Comparison of ENCODE assay signal across 11 cellular contexts in the genomic region with DNA sequence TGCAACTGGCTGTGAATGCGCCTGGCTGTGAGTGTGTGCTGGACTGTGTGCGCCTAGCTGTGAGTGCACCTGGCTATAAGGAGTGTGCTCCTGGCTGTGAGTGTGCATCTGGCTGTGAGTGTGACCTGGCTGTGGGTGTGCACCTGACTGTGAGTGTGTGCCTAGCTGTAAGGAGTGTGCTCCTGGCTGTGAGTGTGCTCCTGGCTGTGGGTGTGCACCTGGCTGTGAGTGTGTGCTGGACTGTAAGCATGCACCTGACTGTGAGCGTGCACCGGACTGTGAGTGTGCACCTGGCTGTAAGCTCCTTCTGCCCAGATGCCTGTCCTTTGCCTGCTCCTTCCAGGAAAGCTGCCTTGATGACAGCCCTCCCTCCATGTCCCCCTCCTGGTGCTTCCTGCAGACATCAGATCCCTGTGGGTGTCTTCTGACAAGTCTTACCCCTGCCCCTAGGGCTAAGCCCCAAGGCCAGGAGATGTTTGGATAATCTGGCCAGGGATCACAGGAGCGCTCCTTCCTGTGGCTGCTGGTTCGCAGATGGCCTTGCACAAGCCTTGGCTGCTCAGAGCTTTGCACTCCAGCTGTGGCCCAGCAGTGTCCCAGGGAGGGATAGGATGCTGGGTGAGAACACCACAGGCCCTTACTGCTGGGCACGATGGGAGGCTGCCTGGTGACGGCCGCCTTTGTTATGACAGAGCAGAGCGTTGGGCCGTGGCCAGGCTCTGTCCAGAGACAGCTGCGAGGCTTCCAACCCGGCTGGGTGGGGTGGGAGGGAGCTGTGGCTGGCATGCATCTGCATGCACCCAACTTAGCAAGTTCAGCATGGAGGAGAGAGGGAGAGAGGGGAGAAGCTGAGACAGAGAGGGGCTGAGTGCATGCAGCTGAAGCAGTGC.
A peak's percentile ranks its signal among the peaks of the same experiment; 100 is the strongest.
DNase-seq lines count a peak whose midpoint lies in the region; ATAC-seq, FAIRE-seq and TF ChIP-seq lines count a peak whose summit lies in the region.
"Had no signal": no experiment of that assay in that cellular context is flagged by ENCODE, and none has a peak within 500 bp of the region (broad histone marks: within the 10 kb centered on the region; RNA-seq: fewer than 3 reads in every experiment).

No MANE protein-coding gene starts in this region.

- ATAC-seq in GM19452 (IDR thresholded peaks at IDR 0.05; ENCODE audit: unreplicated experiment), result no peak

- H3K18ac ChIP-seq in H1 (ENCODE audit: extremely low read depth, low read length), result peak overlapping the region; percentile 64; the same call in 1 of the 2 replicates

- H2AFZ ChIP-seq in H1 (ENCODE audit: low read length), result no peak overlapping the region

- H2BK15ac ChIP-seq in H1 (ENCODE audit: low read length), result peak overlapping the region; percentile 98

- H4K8ac ChIP-seq in H1 (ENCODE audit: extremely low read depth, insufficient read depth, low read length), result no peak overlapping the region

- peak overlapping the region; percentile 94; the same call in 1 of the 2 replicates for H2BK12ac ChIP-seq in H1 (ENCODE audit: low read depth, low read length)

- H3K27ac Mint-ChIP-seq in activated naive CD8-positive, alpha-beta T cell treated with anti-CD3 and anti-CD28 coated beads for 36 hours, result no peak overlapping the region

- no peak overlapping the region for H3K23ac ChIP-seq in H1 (ENCODE audit: insufficient read length)

- peak overlapping the region; percentile 96 for H2BK5ac ChIP-seq in H1 (ENCODE audit: low read depth, low read length)

- no peaks in the 10 kb centered on the region for H3K27me3 Mint-ChIP-seq in activated naive CD8-positive, alpha-beta T cell treated with anti-CD3 and anti-CD28 coated beads for 36 hours

- H3K9me3 Mint-ChIP-seq in activated naive CD8-positive, alpha-beta T cell treated with anti-CD3 and anti-CD28 coated beads for 36 hours, result no peaks in the 10 kb centered on the region

- H3K36me3 Mint-ChIP-seq in activated naive CD8-positive, alpha-beta T cell treated with anti-CD3 and anti-CD28 coated beads for 36 hours, result no peaks in the 10 kb centered on the region

- H2BK20ac ChIP-seq in H1 (ENCODE audit: low read length), result peak overlapping the region; percentile 92; the same call in 1 of the 2 replicates

- H3K56ac ChIP-seq in H1 (replicated peaks; ENCODE audit: insufficient read length, low read depth, low read length), result no peak overlapping the region

- 82% methylated on average over 12 of the region's 13 CpGs; no CpG with 5 or more reads in 1 of the 2 experiments for WGBS in H1 (ENCODE audit: extremely low coverage in 1 of 2, insufficient coverage in 1 of 2, insufficient read length in 1 of 2, insufficient replicate concordance in 2 of 2, low coverage in 1 of 2, low lambda C conversion rate in 2 of 2, missing lambda C conversion rate in 1 of 2), 2 experiments

- TF ChIP-seq CTCF in H1 (IDR thresholded peaks at IDR 0.05; ENCODE audit: control extremely low read depth in 1 of 3, insufficient read depth in 1 of 3, low read depth in 1 of 3, low read length in 3 of 3) (no peak), D721Med (IDR thresholded peaks at IDR 0.05; ENCODE audit: insufficient read depth, missing control alignments) (no peak)

- TF ChIP-seq POLR2A in H1 (IDR thresholded peaks at IDR 0.05; ENCODE audit: control extremely low read depth in 1 of 2, low read depth in 2 of 2, low read length in 2 of 2), result no peak

- H3K27ac ChIP-seq in H1 (ENCODE audit: low read depth, low read length), result no peak overlapping the region

- POLR2A ChIA-PET in H1 (lab: Charles Lee; ENCODE audit: partially characterized antibody), result interaction anchor here (1.2 to 2.4 kb wide), 2 partner anchors 8 to 249 kb away, joined by 6 to 8 read pairs; no protein-coding TSS in a partner anchor

- no peak for FAIRE-seq in H1 (lab: Jason Lieb, UNC)
- FAIRE-seq in D721Med (lab: Jason Lieb, UNC), result no peak

- H3K9ac ChIP-seq in H1 (replicated peaks in 1 of 4; ENCODE audit: extremely low read depth in 1 of 4, low read depth in 3 of 4, low read length in 3 of 4), result no peak overlapping the region; a peak in 1 of 7 replicates

- H3K4me2 ChIP-seq in H1 (ENCODE audit: insufficient read depth in 1 of 2, low read depth in 2 of 2, low read length in 2 of 2), result no peak overlapping the region; a peak in 1 of 4 replicates

- H2BK120ac ChIP-seq in H1 (replicated peaks; ENCODE audit: low read depth, low read length), result no peak overlapping the region

- peaks cover 19 to 32% of the 10 kb centered on the region in 2 experiments for H4K20me1 ChIP-seq in H1 (replicated peaks in 1 of 2; ENCODE audit: control insufficient read depth in 1 of 2, insufficient read depth in 2 of 2, low read length in 2 of 2)

- H3K23me2 ChIP-seq in H1 (ENCODE audit: low read depth, low read length), result no peaks in the 10 kb centered on the region

- peaks cover 37% of the 10 kb centered on the region for H3K79me1 ChIP-seq in H1 (ENCODE audit: low read depth, low read length)

- H4K5ac ChIP-seq in H1 (ENCODE audit: insufficient read length, low read depth, low read length), result no peak overlapping the region

- CTCF ChIA-PET in H1 (lab: Charles Lee; ENCODE audit: partially characterized antibody), result interaction anchor here (0.6 to 4.8 kb wide), 11 partner anchors 8 to 173 kb away, joined by 3 to 32 read pairs (median 3); partner anchors contain the start of gene GLI2

- no peak overlapping the region for H3K14ac ChIP-seq in H1 (ENCODE audit: insufficient read length)

- no peak for TF ChIP-seq RAD21 in H1 (IDR thresholded peaks at IDR 0.05 in 1 of 2, conservative IDR thresholded peaks at IDR 0.05 in 1 of 2; ENCODE audit: low read depth in 2 of 2, low read length in 2 of 2)

- H3K4me1 ChIP-seq in H1 (replicated peaks in 1 of 4; ENCODE audit: control insufficient read depth in 3 of 4, insufficient read depth in 4 of 4, low read length in 3 of 4), result peaks cover 0 to 28% (median 15%) of the 10 kb centered on the region in 4 experiments; a peak in 6 of 7 replicates

- H2AK5ac ChIP-seq in H1 (ENCODE audit: low read depth, low read length), result peak overlapping the region; percentile 99

- peak; percentile 87 for DNase-seq in AG08395 (ENCODE audit: low spot score)
- DNase-seq in NCI-H1694 (lab: John Stamatoyannopoulos, UW), result peak; percentile 66
- DNase-seq in H1 (ENCODE audit: low read depth in 1 of 2, low spot score in 2 of 2), result no peak
- DNase-seq in midbrain (lab: John Stamatoyannopoulos, UW), result peak; percentile 85
- no peak for DNase-seq in effector CD8-positive, alpha-beta T cell (lab: John Stamatoyannopoulos, UW)
- no peak for DNase-seq in activated naive CD8-positive, alpha-beta T cell treated with anti-CD3 and anti-CD28 coated beads for 36 hours
- no peak for DNase-seq in D721Med (ENCODE audit: insufficient read length, low spot score)
- DNase-seq: Calu3; foreskin melanocyte; stimulated activated CD4-positive, alpha-beta T cell treated with anti-CD3 and anti-CD28 coated beads, Interleukin-2, amount 100 ng/mL, for 24 hours had no signal

- no peaks in the 10 kb centered on the region for H3K27me3 ChIP-seq in H1 (replicated peaks in 1 of 4; ENCODE audit: control insufficient read depth in 3 of 4, extremely low read depth in 1 of 4, insufficient read depth in 3 of 4, low read length in 3 of 4)

- H3K36me3 ChIP-seq in H1 (ENCODE audit: control insufficient read depth in 2 of 4, insufficient read depth in 4 of 4, low read length in 3 of 4), result no peaks in the 10 kb centered on the region; a peak in 1 of 8 replicates

- H3K4me3 ChIP-seq in H1 (ENCODE audit: extremely low read depth in 1 of 4, insufficient read depth in 2 of 4, low read depth in 3 of 4, low read length in 4 of 4), result no peak overlapping the region

- H3K79me2 ChIP-seq in H1 (ENCODE audit: control insufficient read depth in 1 of 2, insufficient read depth in 2 of 2, low read length in 2 of 2), result peaks cover 0 to 51% of the 10 kb centered on the region in 2 experiments; a peak in 2 of 4 replicates

- no peak for TF ChIP-seq EP300 in H1 (IDR thresholded peaks at IDR 0.05; ENCODE audit: borderline replicate concordance in 1 of 2, low read depth in 2 of 2, low read length in 2 of 2)

- peak overlapping the region; percentile 63 for H3K4ac ChIP-seq in H1 (replicated peaks; ENCODE audit: insufficient read length, low read depth, low read length)

- H4K91ac ChIP-seq in H1 (replicated peaks; ENCODE audit: insufficient read length, low read length), result peak overlapping the region; percentile 29

- H3K4me1 Mint-ChIP-seq in activated naive CD8-positive, alpha-beta T cell treated with anti-CD3 and anti-CD28 coated beads for 36 hours, result no peaks in the 10 kb centered on the region

- no peaks in the 10 kb centered on the region for H3K9me3 ChIP-seq in H1 (ENCODE audit: insufficient read depth in 2 of 2, low read depth in 1 of 2, low read length in 1 of 2)

- H3K4me3 Mint-ChIP-seq in activated naive CD8-positive, alpha-beta T cell treated with anti-CD3 and anti-CD28 coated beads for 36 hours, result no peak overlapping the region

TF ChIP-seq in H1, 55 proteins besides CTCF, POLR2A, EP300 and RAD21:
- TF ChIP-seq CHD1 (IDR thresholded peaks at IDR 0.05; ENCODE audit: low read depth, low read length), result no peak

Comparison
In these comparisons a context has a peak if more than half of its experiments do, and no peak if none do; other contexts are left out.
1. DNase-seq: peak in AG08395 (single experiment), NCI-H1694 (single experiment) and midbrain (single experiment); none in H1 (0 of 2), effector CD8-positive, alpha-beta T cell (single experiment), activated naive CD8-positive, alpha-beta T cell treated with anti-CD3 and anti-CD28 coated beads for 36 hours (single experiment) and D721Med (single experiment).